8 cellular contexts compared by ENCODE assay signal in genomic region chr17:45160505-45161287, GRCh38. TPM values are rescaled to one million over a fixed set of nuclear protein-coding genes. Genes with fewer than 3 reads are reported as not detected.
DNase-seq lines count a peak whose midpoint lies in the region.

No MANE protein-coding gene starts in this region.

- peaks cover 30% of the 10 kb centered on the region; the same call in 1 of the 2 replicates for H3F3A ChIP-seq in GM23248 (ENCODE audit: insufficient read depth)

- H3K9me3 ChIP-seq in GM23248 (ENCODE audit: low read depth): no peaks in the 10 kb centered on the region

- DNase-seq in Daoy (ENCODE audit: low read depth) (peak; percentile 71), GM23248 (peak; percentile 82), M059J (ENCODE audit: low read depth) (peak; percentile 65), UCSD-AML1 (lab: John Stamatoyannopoulos, UW; ENCODE audit: unreplicated experiment) (peak; percentile 74), caudate nucleus (lab: John Stamatoyannopoulos, UW) (peak in 52 of 61 donors; percentile 33 to 85 (median 64)), kidney tubule cell (ENCODE audit: low spot score) (peak; percentile 72), NCI-H2107 treated with DMSO at 0.1 percent for 48 hours (lab: John Stamatoyannopoulos, UW; ENCODE audit: unreplicated experiment) (no peak)
- peak; percentile 60 to 72 for DNase-seq in stimulated activated CD4-positive, alpha-beta T cell treated with anti-CD3 and anti-CD28 coated beads, Interleukin-2, amount 100 ng/mL, for 24 hours

- H3K4me1 ChIP-seq in GM23248 (ENCODE audit: insufficient read depth): peaks cover 29% of the 10 kb centered on the region

- peaks cover 56% of the 10 kb centered on the region for H3K79me2 ChIP-seq in GM23248 (ENCODE audit: insufficient read depth)

- H3K9ac ChIP-seq in GM23248: peak overlapping the region; percentile 99

- no peak overlapping the region for H2AFZ ChIP-seq in GM23248

- no peaks in the 10 kb centered on the region for H3K9me2 ChIP-seq in GM23248 (ENCODE audit: insufficient read depth)

- no peaks in the 10 kb centered on the region for H3K36me3 ChIP-seq in GM23248 (ENCODE audit: low read depth)

- 1% methylated on average over 43 to 47 of the region's 47 CpGs for WGBS in GM23248 (ENCODE audit: low coverage in 1 of 2, low lambda C conversion rate in 2 of 2, missing lambda C conversion rate in 2 of 2), 2 experiments

- peak overlapping the region; percentile 97 for H3K4me2 ChIP-seq in GM23248 (ENCODE audit: unreplicated experiment)

- in situ Hi-C loops in GM23248 (cut with MboI): no loop called here

- H3K27me3 ChIP-seq in GM23248 (replicated peaks; ENCODE audit: insufficient read depth): no peaks in the 10 kb centered on the region

- no peaks in the 10 kb centered on the region for H4K20me1 ChIP-seq in GM23248 (ENCODE audit: insufficient read depth)

- H3K4me3 ChIP-seq in GM23248: peak overlapping the region; percentile 91

- H3K27ac ChIP-seq in GM23248: peak overlapping the region; percentile 95
- peak overlapping the region; percentile 99 for H3K27ac ChIP-seq in caudate nucleus (ENCODE audit: low read depth, low read length)

RNA-seq across cellular contexts. Expression of gene HEXIM2, which starts 1.0 kb away (rescaled TPM):
- total RNA-seq in Daoy (2014; rRNA removed; shearing (Covaris generic)): 1.7 and 3.4 TPM in 2 replicates
- total RNA-seq in GM23248 (2014; rRNA removed; shearing (Covaris generic)): 2.0 and 4.8 TPM in 2 replicates
- 4.7 and 8.6 TPM in 2 replicates for polyA plus RNA-seq in GM23248 (2016; fragmentation: Nextera tagmentation; extraction: Ambion mirVana)
- 3.2 and 7.0 TPM in 2 replicates for total RNA-seq in M059J (2014; rRNA removed; shearing (Covaris generic))

RNA-seq across cellular contexts. Expression of gene HEXIM1, which starts 12.4 kb away (rescaled TPM):
- 4.4 and 7.2 TPM in 2 replicates for total RNA-seq in Daoy (2014; rRNA removed; shearing (Covaris generic))
- 11.6 and 16.2 TPM in 2 replicates for total RNA-seq in GM23248 (2014; rRNA removed; shearing (Covaris generic))
- polyA plus RNA-seq in GM23248 (2016; fragmentation: Nextera tagmentation; extraction: Ambion mirVana): 9.5 and 10.6 TPM in 2 replicates
- total RNA-seq in M059J (2014; rRNA removed; shearing (Covaris generic)): 3.4 and 8.0 TPM in 2 replicates

RNA-seq across cellular contexts. Expression of gene ACBD4, which starts 25.2 kb away (rescaled TPM):
- total RNA-seq in Daoy (2014; rRNA removed; shearing (Covaris generic)): 0.57 TPM in 1 of 2 replicates, not detected in the other
- 2.1 and 2.9 TPM in 2 replicates for total RNA-seq in GM23248 (2014; rRNA removed; shearing (Covaris generic))
- 4.3 and 4.6 TPM in 2 replicates for polyA plus RNA-seq in GM23248 (2016; fragmentation: Nextera tagmentation; extraction: Ambion mirVana)
- total RNA-seq in M059J (2014; rRNA removed; shearing (Covaris generic)): 1.5 and 3.7 TPM in 2 replicates

RNA-seq across cellular contexts. Expression of gene PLCD3, which starts 28.4 kb away (rescaled TPM):
- total RNA-seq in Daoy (2014; rRNA removed; shearing (Covaris generic)): 5.3 and 8.7 TPM in 2 replicates
- 30.2 and 48.3 TPM in 2 replicates for total RNA-seq in GM23248 (2014; rRNA removed; shearing (Covaris generic))
- polyA plus RNA-seq in GM23248 (2016; fragmentation: Nextera tagmentation; extraction: Ambion mirVana): 17.1 and 19.7 TPM in 2 replicates
- total RNA-seq in M059J (2014; rRNA removed; shearing (Covaris generic)): 31.2 and 36.3 TPM in 2 replicates
